In genomic region chr2:54723300-54724149, GRCh38 we compare ENCODE assay signal across 8 cellular contexts.
DNase-seq lines count a peak whose midpoint lies in the region; ATAC-seq lines count a peak whose summit lies in the region.

EML6 (plus strand) TSS chr2:54723662; CDS start chr2:54725062, 1,400 bp downstream.

- peak; percentile 99 for DNase-seq in 8988T
- peak; percentile 94 for DNase-seq in NCI-H2107 treated with DMSO at 0.1 percent for 48 hours (lab: John Stamatoyannopoulos, UW; ENCODE audit: unreplicated experiment)
- peak; percentile 97 for DNase-seq in UCSD-AML1 (lab: John Stamatoyannopoulos, UW; ENCODE audit: unreplicated experiment)
- peak; percentile 96 for DNase-seq in brain pericyte (ENCODE audit: low read depth, low spot score)
- peak; percentile 94 for DNase-seq in skeletal muscle cell (ENCODE audit: low read depth)

- H3K4me3 ChIP-seq in iPS-11a (ENCODE audit: low read depth, low read length) (peak within 1 kb of the TSS; percentile 88), skeletal muscle cell (ENCODE audit: low read depth, low read length) (peak within 1 kb of the TSS; percentile 79)

- ATAC-seq in GM18519 (IDR thresholded peaks at IDR 0.05; ENCODE audit: low FRiP score, unreplicated experiment): peak; percentile 98
- ATAC-seq in HG03066 (IDR thresholded peaks at IDR 0.05; ENCODE audit: low read depth, unreplicated experiment): peak; percentile 99

Comparison
In these comparisons a context has a peak if more than half of its experiments do, and no peak if none do; other contexts are left out.
1. Peak in every context shown above with its lines: DNase-seq, ATAC-seq and H3K4me3 ChIP-seq.